ENCODE assay signal across 9 cellular contexts in the genomic region with DNA sequence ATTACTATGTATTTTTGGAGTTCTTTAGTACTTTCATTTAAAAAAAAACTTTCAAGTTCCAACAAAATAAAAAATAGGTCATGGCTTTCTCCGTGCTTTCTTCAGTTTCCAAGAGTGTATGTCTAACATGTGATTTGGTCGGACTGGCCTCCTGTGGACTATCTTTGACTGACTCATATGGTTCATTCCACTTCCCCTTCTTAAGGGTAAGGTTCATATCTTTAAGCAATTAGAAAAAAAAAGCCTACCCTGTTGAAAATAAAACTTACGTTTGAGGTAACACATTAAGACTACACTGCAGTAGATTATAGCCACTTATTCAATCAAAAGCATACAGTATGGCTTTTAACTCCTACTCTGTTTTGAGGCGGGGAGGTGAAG.
DNase-seq lines count a peak whose midpoint lies in the region; ATAC-seq and TF ChIP-seq lines count a peak whose summit lies in the region.
"Had no signal": no experiment of that assay in that cellular context is flagged by ENCODE, and none has a peak within 500 bp of the region (broad histone marks: within the 10 kb centered on the region; RNA-seq: fewer than 3 reads in every experiment).

No MANE protein-coding gene starts in this region.

- H3K79me2 ChIP-seq in PC-9 (ENCODE audit: low read depth) = no peaks in the 10 kb centered on the region

- H3K36me3 ChIP-seq in lower lobe of right lung (no peaks in the 10 kb centered on the region), PC-9 (ENCODE audit: low read depth) (no peaks in the 10 kb centered on the region)

- no peaks in the 10 kb centered on the region for H4K20me1 ChIP-seq in PC-9 (ENCODE audit: insufficient read depth)

- POLR2A ChIA-PET in PC-9 (lab: Charles Lee; ENCODE audit: unreplicated experiment) = no interaction called here

- no peaks in the 10 kb centered on the region for H3K27me3 ChIP-seq in lower lobe of right lung (ENCODE audit: low read depth)
- no peaks in the 10 kb centered on the region for H3K27me3 ChIP-seq in PC-9 (ENCODE audit: insufficient read depth, low read depth)

- DNase-seq in SIG-M5 treated with dmso at 0.1 percent for 504 hours (lab: John Stamatoyannopoulos, UW; ENCODE audit: unreplicated experiment) = peak; percentile 68
- no peak for DNase-seq in lower lobe of right lung
- no peak for DNase-seq in PC-9
- DNase-seq in stimulated activated naive CD4-positive, alpha-beta T cell (lab: John Stamatoyannopoulos, UW) = no peak
- DNase-seq in islet precursor cell = no peak
- DNase-seq in C1 segment of cervical spinal cord (lab: John Stamatoyannopoulos, UW) = no peak
- DNase-seq: left cardiac atrium had no signal

- CTCF ChIA-PET in PC-9 (lab: Charles Lee) = no interaction called here

- peaks cover 17% of the 10 kb centered on the region for H3K4me1 ChIP-seq in lower lobe of right lung
- H3K4me1 ChIP-seq in PC-9 (replicated peaks; ENCODE audit: insufficient read depth) = no peaks in the 10 kb centered on the region

- intact Hi-C loops in lower lobe of right lung (cut with DNase I) (no loop called here), PC-9 (cut with micrococcal nuclease; ENCODE audit: unreplicated experiment) (no loop called here)

- H3K4me2 ChIP-seq in PC-9 = no peak overlapping the region

- H3K4me3 ChIP-seq in lower lobe of right lung = no peak overlapping the region
- no peak overlapping the region for H3K4me3 ChIP-seq in PC-9

- no peak overlapping the region for H2AFZ ChIP-seq in PC-9

- no peaks in the 10 kb centered on the region for H3K9me3 ChIP-seq in lower lobe of right lung
- no peaks in the 10 kb centered on the region for H3K9me3 ChIP-seq in PC-9 (ENCODE audit: insufficient read depth, low read depth)

- no peak overlapping the region for H3K27ac ChIP-seq in lower lobe of right lung
- H3K27ac ChIP-seq in PC-9 = no peak overlapping the region

- no TSS peak for BruUV-seq in PC-9 (replicated peaks; lab: Mats Ljungman, UMichigan)

- ATAC-seq in GM19023 (IDR thresholded peaks at IDR 0.05; ENCODE audit: unreplicated experiment) (peak; percentile 98), HG02884 (IDR thresholded peaks at IDR 0.05; ENCODE audit: unreplicated experiment) (peak; percentile 99), lower lobe of right lung (peak; percentile 73 to 74)

- no peaks in the 10 kb centered on the region; the same call in 1 of the 2 replicates for H3K9me2 ChIP-seq in PC-9 (ENCODE audit: insufficient read depth)

- H3F3A ChIP-seq in PC-9 (ENCODE audit: insufficient read depth, low read depth) = no peaks in the 10 kb centered on the region

- TF ChIP-seq CTCF in lower lobe of right lung (IDR thresholded peaks at IDR 0.05) (no peak), PC-9 (conservative IDR thresholded peaks at IDR 0.05) (no peak)
